25 cellular contexts compared by ENCODE assay signal in the genomic region with DNA sequence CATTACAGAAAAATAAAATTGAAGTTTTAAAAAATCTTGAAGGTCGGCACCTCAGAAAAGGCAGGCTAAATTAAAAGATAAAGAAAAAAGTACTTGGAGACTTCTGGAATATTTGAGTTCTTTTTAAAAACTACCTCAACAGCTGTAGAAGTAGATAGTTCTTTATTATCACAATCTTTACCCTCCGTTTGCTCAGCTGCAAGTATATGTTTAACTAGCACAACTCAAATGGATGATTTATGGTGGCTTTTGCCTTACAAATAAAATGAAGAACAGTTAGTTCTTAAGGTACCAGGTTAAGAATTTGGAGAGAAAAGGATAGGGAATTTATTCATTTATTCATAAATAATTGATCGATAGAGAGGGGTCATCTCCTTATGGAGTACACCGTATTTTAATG.
"Had no signal": no experiment of that assay in that cellular context is flagged by ENCODE, and none has a peak within 500 bp of the region (broad histone marks: within the 10 kb centered on the region; RNA-seq: fewer than 3 reads in every experiment).

No MANE protein-coding gene starts in this region.

- FAIRE-seq: endothelial cell of umbilical vein had no signal

- H3K27me3 ChIP-seq: gastrocnemius medialis, sigmoid colon, testis, vagina had no signal

- H3K9me3 ChIP-seq: testis had no signal

- H3K4me1 Mint-ChIP-seq: activated naive CD4-positive, alpha-beta T cell treated with anti-CD3 and anti-CD28 coated beads, Interleukin-2, amount 50 U/mL, for 24 hours; memory B cell; neural crest cell; stimulated activated naive B cell treated with anti-CD40 and anti-IgM and Interleukin-4, amounts not matched to agents 10 μg/mL and 1 μg/mL and 100 μg/mL, for 72 hours had no signal

- H3K27ac Mint-ChIP-seq: activated naive CD4-positive, alpha-beta T cell treated with anti-CD3 and anti-CD28 coated beads, Interleukin-2, amount 50 U/mL, for 24 hours; memory B cell; naive B cell; stimulated activated naive B cell treated with anti-CD40 and anti-IgM and Interleukin-4, amounts not matched to agents 10 μg/mL and 1 μg/mL and 100 μg/mL, for 72 hours; type B pancreatic cell had no signal

- H3K36me3 ChIP-seq: gastrocnemius medialis, sigmoid colon, vagina had no signal

- H3K27ac ChIP-seq: gastrocnemius medialis, sigmoid colon, testis, vagina had no signal

- DNase-seq: activated CD4-positive, alpha-beta T cell treated with anti-CD3 and anti-CD28 coated beads for 1 hour; activated CD4-positive, alpha-beta T cell treated with anti-CD3 and anti-CD28 coated beads, Interleukin-2, amount 50 U/mL, for 1 hour; activated gamma-delta T cell treated with Interleukin-2 at 50 U/mL for 16 hours; activated T-cell treated with anti-CD3 and anti-CD28 coated beads, Interleukin-2, amount 50 U/mL, for 1 hour; aorta; effector memory CD4-positive, alpha-beta T cell; gastrocnemius medialis; head of caudate nucleus; naive B cell; occipital lobe; posterior cingulate gyrus; retina; sigmoid colon; stimulated activated CD4-positive, alpha-beta T cell treated with anti-CD3 and anti-CD28 coated beads, Interleukin-2, amount 100 ng/mL, for 48 hours; stimulated activated CD8-positive, alpha-beta memory T cell treated with anti-CD3 and anti-CD28 coated beads, Interleukin-4, amount 100 ng/mL, for 48 hours; stimulated activated naive B cell treated with anti-CD40 and anti-IgM and Interleukin-4, amounts not matched to agents 10 μg/mL and 1 μg/mL and 100 μg/mL, for 72 hours; testis had no signal

- H3K4me3 ChIP-seq: gastrocnemius medialis, sigmoid colon, testis, vagina had no signal

- ATAC-seq: esophagus mucosa; gastrocnemius medialis; stimulated activated naive B cell treated with anti-CD40 and anti-IgM and Interleukin-4, amounts not matched to agents 10 μg/mL and 1 μg/mL and 100 μg/mL, for 72 hours had no signal

- H3K4me3 Mint-ChIP-seq: activated naive CD4-positive, alpha-beta T cell treated with anti-CD3 and anti-CD28 coated beads, Interleukin-2, amount 50 U/mL, for 24 hours; brain; memory B cell; naive B cell; neural crest cell; stimulated activated naive B cell treated with anti-CD40 and anti-IgM and Interleukin-4, amounts not matched to agents 10 μg/mL and 1 μg/mL and 100 μg/mL, for 72 hours; type B pancreatic cell had no signal

- H3K27me3 Mint-ChIP-seq: activated naive CD4-positive, alpha-beta T cell treated with anti-CD3 and anti-CD28 coated beads, Interleukin-2, amount 50 U/mL, for 24 hours; brain; memory B cell; naive B cell; stimulated activated naive B cell treated with anti-CD40 and anti-IgM and Interleukin-4, amounts not matched to agents 10 μg/mL and 1 μg/mL and 100 μg/mL, for 72 hours; type B pancreatic cell had no signal
